Comparison of ENCODE assay signal across 8 cellular contexts in the genomic region with DNA sequence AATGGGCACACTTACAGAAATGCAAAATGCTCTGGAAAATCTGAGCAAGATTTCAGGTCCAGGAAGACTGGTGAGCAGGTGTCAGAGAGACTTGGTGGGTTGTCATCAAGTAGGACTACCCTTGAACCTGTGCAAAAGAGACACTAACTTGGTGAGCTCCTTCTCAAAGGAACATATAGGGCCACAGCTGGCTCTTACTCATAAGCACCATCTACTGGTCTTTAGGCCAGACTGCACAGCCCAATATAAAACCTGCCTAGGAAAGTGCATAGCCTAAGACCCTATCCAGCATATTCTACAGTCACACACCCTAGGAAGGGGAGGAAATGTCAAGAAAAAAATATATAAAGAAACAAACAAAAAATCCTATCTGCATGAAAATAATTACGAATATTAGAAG. TPM values are rescaled to one million over a fixed set of nuclear protein-coding genes. Genes with fewer than 3 reads are reported as not detected.
A peak's percentile ranks its signal among the peaks of the same experiment; 100 is the strongest.
DNase-seq lines count a peak whose midpoint lies in the region; ATAC-seq and TF ChIP-seq lines count a peak whose summit lies in the region.

No MANE protein-coding gene starts in this region.

- no peaks in the 10 kb centered on the region for H3K36me3 ChIP-seq in ascending aorta

- TF ChIP-seq CTCF in VCaP (conservative IDR thresholded peaks at IDR 0.05) (peak; percentile 89), ascending aorta (IDR thresholded peaks at IDR 0.05) (peak in 1 of 3 experiments; percentile 23)

- intact Hi-C loops in ascending aorta (cut with DNase I), result no loop called here

- H3K4me1 ChIP-seq in ascending aorta, result no peaks in the 10 kb centered on the region

- ATAC-seq in GM19372 (IDR thresholded peaks at IDR 0.05; ENCODE audit: low read depth, unreplicated experiment), result peak; percentile 88
- ATAC-seq in HG02588 (IDR thresholded peaks at IDR 0.05; ENCODE audit: unreplicated experiment), result no peak

- H3K27ac ChIP-seq in VCaP, result no peak overlapping the region
- no peak overlapping the region for H3K27ac ChIP-seq in ascending aorta

- H3K27me3 ChIP-seq in ascending aorta, result no peaks in the 10 kb centered on the region

- no peaks in the 10 kb centered on the region for H3K9me3 ChIP-seq in ascending aorta

- H3K4me3 ChIP-seq in ascending aorta, result no peak overlapping the region

- DNase-seq in EH (ENCODE audit: low read depth), result peak; percentile 59
- DNase-seq in HT-29 (ENCODE audit: low spot score), result peak; percentile 53
- DNase-seq in islet precursor cell, result peak; percentile 60
- DNase-seq in ascending aorta (ENCODE audit: low spot score in 2 of 2), result no peak
- no peak for DNase-seq in stimulated activated CD8-positive, alpha-beta memory T cell treated with anti-CD3 and anti-CD28 coated beads, Interleukin-4, amount 100 ng/mL, for 48 hours

RNA-seq across cellular contexts. Expression of gene OR10W1, which starts 18.2 kb away (rescaled TPM):
- total RNA-seq in HT-29 (2014; rRNA removed; shearing (Covaris generic)), result not detected in 2 replicates
- total RNA-seq in ascending aorta, result not detected

RNA-seq across cellular contexts. Expression of gene OR10Q1, which starts 57.5 kb away (rescaled TPM):
- total RNA-seq in HT-29 (2014; rRNA removed; shearing (Covaris generic)), result not detected in 2 replicates
- not detected for total RNA-seq in ascending aorta

Comparison
In these comparisons a context has a peak if more than half of its experiments do, and no peak if none do; other contexts are left out.
1. DNase-seq: peak in EH (single experiment), HT-29 (single experiment) and islet precursor cell (single experiment); none in ascending aorta (0 of 2) and stimulated activated CD8-positive, alpha-beta memory T cell treated with anti-CD3 and anti-CD28 coated beads, Interleukin-4, amount 100 ng/mL, for 48 hours (single experiment).